10 cellular contexts compared by ENCODE assay signal in genomic region chr20:10502098-10502526, GRCh38.
DNase-seq lines count a peak whose midpoint lies in the region; ATAC-seq, FAIRE-seq and TF ChIP-seq lines count a peak whose summit lies in the region.
"Had no signal": no experiment of that assay in that cellular context is flagged by ENCODE, and none has a peak within 500 bp of the region (broad histone marks: within the 10 kb centered on the region; RNA-seq: fewer than 3 reads in every experiment).

No MANE protein-coding gene starts in this region.

- no peak overlapping the region for H2AFZ ChIP-seq in astrocyte (ENCODE audit: low read depth, low read length)

- H3K4me1 ChIP-seq in astrocyte (ENCODE audit: insufficient read depth, low read length) = peaks cover 4% of the 10 kb centered on the region
- H3K4me1 ChIP-seq in sigmoid colon = peaks cover 0 to 51% (median 44%) of the 10 kb centered on the region in 4 donors

- FAIRE-seq in astrocyte (lab: Jason Lieb, UNC) (no peak), H54 (lab: Jason Lieb, UNC) (no peak)

- no peak for TF ChIP-seq EP300 in sigmoid colon (IDR thresholded peaks at IDR 0.05)

- no peaks in the 10 kb centered on the region for H3K27me3 Mint-ChIP-seq in astrocyte (ENCODE audit: low read depth, unreplicated experiment)

- H4K20me1 ChIP-seq in astrocyte (ENCODE audit: insufficient read depth, low read length) = no peaks in the 10 kb centered on the region

- H3K9me3 ChIP-seq in astrocyte (ENCODE audit: insufficient read depth, low read depth, low read length) (no peaks in the 10 kb centered on the region), sigmoid colon (no peaks in the 10 kb centered on the region)

- TF ChIP-seq CTCF in astrocyte (IDR thresholded peaks at IDR 0.05; ENCODE audit: insufficient read depth, low read depth, low read length) (no peak), sigmoid colon (IDR thresholded peaks at IDR 0.05) (no peak)

- peak overlapping the region; percentile 82 for H3K4me2 ChIP-seq in astrocyte (ENCODE audit: low read length)

- no peak overlapping the region for H3K27ac Mint-ChIP-seq in astrocyte (ENCODE audit: unreplicated experiment)

- H3K9ac ChIP-seq in astrocyte (ENCODE audit: low read length) = peak overlapping the region; percentile 66

- 80 to 91% methylated on average over 5 of the region's 5 CpGs for WGBS in sigmoid colon, 2 donors

- peaks cover 22% of the 10 kb centered on the region for H3K4me1 Mint-ChIP-seq in astrocyte (ENCODE audit: low read depth, unreplicated experiment)

- no peak overlapping the region for H3K4me3 Mint-ChIP-seq in astrocyte (ENCODE audit: unreplicated experiment)

- H3K4me3 ChIP-seq in astrocyte (ENCODE audit: insufficient read depth, low read depth, low read length) (peak overlapping the region; percentile 45), sigmoid colon (peak overlapping the region in 1 of 4 donors; percentile 0)

- intact Hi-C loops in sigmoid colon (cut with DNase I) = no loop called here

- no peaks in the 10 kb centered on the region for H3K36me3 Mint-ChIP-seq in astrocyte (ENCODE audit: low read depth, unreplicated experiment)

- no peaks in the 10 kb centered on the region for H3K27me3 ChIP-seq in astrocyte (ENCODE audit: insufficient read depth, low read length)
- no peaks in the 10 kb centered on the region for H3K27me3 ChIP-seq in sigmoid colon

- H3K27ac ChIP-seq in astrocyte (ENCODE audit: low read depth, low read length) = no peak overlapping the region
- H3K27ac ChIP-seq in sigmoid colon = peak overlapping the region in 3 of 4 donors; percentile 12 to 39 (median 36)

- ATAC-seq in HG03460 (IDR thresholded peaks at IDR 0.05; ENCODE audit: unreplicated experiment) = no peak

- no peaks in the 10 kb centered on the region for H3K9me3 Mint-ChIP-seq in astrocyte (ENCODE audit: unreplicated experiment)

- peaks cover 3% of the 10 kb centered on the region for H3K79me2 ChIP-seq in astrocyte (ENCODE audit: insufficient read depth, low read length)

- TF ChIP-seq POLR2A in sigmoid colon (IDR thresholded peaks at IDR 0.05) (no peak), H54 (IDR thresholded peaks at IDR 0.05; ENCODE audit: low read depth, low read length) (no peak)

- DNase-seq in NCI-H82 (lab: John Stamatoyannopoulos, UW) (peak; percentile 55), NCI-H82 treated with DMSO at 0.1 percent for 48 hours (lab: John Stamatoyannopoulos, UW; ENCODE audit: unreplicated experiment) (no peak), NCI-H524 treated with DMSO at 0.1 percent for 48 hours (lab: John Stamatoyannopoulos, UW) (peak; percentile 13), astrocyte (ENCODE audit: low read depth) (no peak), sigmoid colon (no peak), H54 (ENCODE audit: insufficient read length, low spot score) (no peak), epidermal melanocyte (ENCODE audit: insufficient read length, low spot score) (no peak)
- DNase-seq: GOT3, NCI-H748 treated with DMSO at 0.1 percent for 48 hours had no signal

- H3K36me3 ChIP-seq in astrocyte (ENCODE audit: insufficient read depth, low read length) (no peaks in the 10 kb centered on the region), sigmoid colon (no peaks in the 10 kb centered on the region)

Comparison
In these comparisons a context has a peak if more than half of its experiments do, and no peak if none do; other contexts are left out.
1. DNase-seq: peak in NCI-H82 (single experiment) and NCI-H524 treated with DMSO at 0.1 percent for 48 hours (single experiment); none in NCI-H82 treated with DMSO at 0.1 percent for 48 hours (single experiment), astrocyte (single experiment), sigmoid colon (single experiment), H54 (single experiment) and epidermal melanocyte (single experiment).